8 cellular contexts compared by ENCODE assay signal in the genomic region with DNA sequence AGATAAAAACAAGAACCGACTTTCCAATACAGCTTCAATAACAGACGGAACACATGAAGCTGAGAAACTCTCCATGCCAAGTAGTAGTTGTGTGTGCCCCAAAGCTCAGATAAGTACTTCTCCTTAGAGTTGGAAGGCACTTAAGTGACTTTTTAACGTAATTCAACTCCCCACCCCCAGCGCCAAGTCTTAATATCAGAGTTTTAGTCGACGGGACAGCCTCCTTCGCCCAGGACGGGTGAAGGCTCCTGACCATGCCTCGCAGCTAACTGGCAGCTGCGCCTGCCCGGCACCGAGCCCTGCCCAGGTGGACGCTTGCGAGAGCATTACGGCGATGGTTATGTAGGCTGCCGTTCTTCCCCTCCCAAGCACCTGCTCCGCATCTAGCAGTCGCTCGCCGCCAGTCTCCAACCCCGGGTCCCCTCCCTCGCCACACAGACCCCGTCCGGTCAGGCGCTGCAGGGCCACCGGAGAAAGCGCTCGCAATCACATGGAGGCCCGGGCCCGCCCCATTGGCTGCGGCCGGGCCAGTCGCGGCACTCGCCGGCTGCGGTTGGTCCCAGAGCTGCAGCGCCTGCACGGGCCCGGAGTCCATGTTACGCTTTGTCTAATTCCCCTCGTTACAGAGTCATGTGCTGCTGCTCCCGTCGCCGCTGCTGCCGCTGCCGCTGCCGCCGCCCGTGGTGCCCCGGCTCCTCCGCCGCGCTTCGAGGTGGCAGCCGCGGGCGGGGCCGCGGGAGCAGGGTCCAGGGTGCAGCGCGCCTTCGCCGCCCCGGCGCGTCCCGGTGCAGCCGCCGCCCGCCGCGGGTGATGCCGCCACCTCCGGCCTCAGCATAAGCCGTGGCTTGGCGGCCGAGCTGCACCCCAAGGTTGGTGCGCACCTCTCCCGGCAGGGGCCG. TPM values are rescaled to one million over a fixed set of nuclear protein-coding genes. Genes with fewer than 3 reads are reported as not detected.
DNase-seq lines count a peak whose midpoint lies in the region; ATAC-seq and TF ChIP-seq lines count a peak whose summit lies in the region.

A gene (plus strand): TSS at position 610 of the 899 bp plus-strand sequence. CDS start 112,037 bp downstream, outside the sequence.

- H3K9me3 ChIP-seq in right lobe of liver, result no peaks in the 10 kb centered on the region

- TF ChIP-seq CTCF in C4-2B (conservative IDR thresholded peaks at IDR 0.05), result no peak
- peak in 30 of 56 donors; percentile 8 to 56 (median 28) for TF ChIP-seq CTCF in dorsolateral prefrontal cortex (IDR thresholded peaks at IDR 0.05 in 54 of 56, conservative IDR thresholded peaks at IDR 0.05 in 2 of 56; ENCODE audit: low read depth in 1 of 56, partially characterized antibody in 56 of 56)
- TF ChIP-seq CTCF in right lobe of liver (IDR thresholded peaks at IDR 0.05), result no peak

- peak within 1 kb of the TSS; percentile 86 for H3K27ac ChIP-seq in C4-2B
- H3K27ac ChIP-seq in dorsolateral prefrontal cortex, result peak within 1 kb of the TSS; percentile 73 to 97 (median 91)
- peak within 1 kb of the TSS; percentile 71 to 84 (median 81) for H3K27ac ChIP-seq in right lobe of liver

- ATAC-seq in GM19324 (IDR thresholded peaks at IDR 0.05; ENCODE audit: low FRiP score, unreplicated experiment) (peak; percentile 82), HG03457 (IDR thresholded peaks at IDR 0.05; ENCODE audit: unreplicated experiment) (peak; percentile 56), right lobe of liver (peak; percentile 92 to 96 (median 94))

- WGBS in right lobe of liver (ENCODE audit: insufficient coverage, low coverage, low lambda C conversion rate, missing lambda C conversion rate), result 3% methylated on average over 12 of the region's 82 CpGs

- peaks cover 0 to 16% (median 5%) of the 10 kb centered on the region in 4 donors for H3K4me1 ChIP-seq in right lobe of liver

- H3K27me3 ChIP-seq in dorsolateral prefrontal cortex, result no peaks in the 10 kb centered on the region
- no peaks in the 10 kb centered on the region for H3K27me3 ChIP-seq in right lobe of liver

- peak; percentile 77 for TF ChIP-seq POLR2A in right lobe of liver (IDR thresholded peaks at IDR 0.05)

- peak; percentile 87 for DNase-seq in NCI-H69 (lab: John Stamatoyannopoulos, UW)
- DNase-seq in activated CD4-positive, alpha-beta T cell treated with anti-CD3 and anti-CD28 coated beads, Interleukin-2, amount 50 U/mL, for 4 hours, result peak; percentile 18 to 37
- peak; percentile 80 to 97 (median 90) for DNase-seq in dorsolateral prefrontal cortex
- peak; percentile 88 to 92 (median 91) for DNase-seq in right lobe of liver
- DNase-seq in stimulated activated CD4-positive, alpha-beta T cell treated with anti-CD3 and anti-CD28 coated beads, Interleukin-4, amount 100 ng/mL, for 4 hours, result peak; percentile 43 to 60

- no peaks in the 10 kb centered on the region for H3K36me3 ChIP-seq in right lobe of liver

- H3K4me3 ChIP-seq in dorsolateral prefrontal cortex (peak within 1 kb of the TSS; percentile 56 to 98 (median 91)), right lobe of liver (peak within 1 kb of the TSS; percentile 81 to 89 (median 83))

- intact Hi-C loops in dorsolateral prefrontal cortex (cut with DNase I), result loop anchor here (5.0 kb wide), 2 partner anchors 117 to 167 kb away; no protein-coding TSS in a partner anchor
- intact Hi-C loops in right lobe of liver (cut with DNase I), result no loop called here

RNA-seq across cellular contexts. Expression of the gene that starts here (rescaled TPM):
- total RNA-seq in dorsolateral prefrontal cortex (100 to 1,000 TPM in 1 of 120 experiments, 10 to 100 TPM in 119; 24.3 to 104 (median 44.2) TPM), right lobe of liver (10 to 100 TPM; 11.5 to 22.1 (median 19.3) TPM)

Comparison
In these comparisons a context has a peak if more than half of its experiments do, and no peak if none do; other contexts are left out.
1. Peak in every context shown above with its lines: DNase-seq, ATAC-seq, H3K4me3 ChIP-seq and H3K27ac ChIP-seq.
2. CTCF ChIP-seq: peak in dorsolateral prefrontal cortex (30 of 56); none in C4-2B (single experiment) and right lobe of liver (0 of 4).
3. DNase-seq: peak in every context shown above with its lines; median percentile 91 in right lobe of liver; 90 in dorsolateral prefrontal cortex; 87 in NCI-H69; 52 in stimulated activated CD4-positive, alpha-beta T cell treated with anti-CD3 and anti-CD28 coated beads, Interleukin-4, amount 100 ng/mL, for 4 hours; 28 in activated CD4-positive, alpha-beta T cell treated with anti-CD3 and anti-CD28 coated beads, Interleukin-2, amount 50 U/mL, for 4 hours.
4. intact Hi-C loops: an anchor here in dorsolateral prefrontal cortex (5.0 kb wide); none called in right lobe of liver.